In the genomic region with DNA sequence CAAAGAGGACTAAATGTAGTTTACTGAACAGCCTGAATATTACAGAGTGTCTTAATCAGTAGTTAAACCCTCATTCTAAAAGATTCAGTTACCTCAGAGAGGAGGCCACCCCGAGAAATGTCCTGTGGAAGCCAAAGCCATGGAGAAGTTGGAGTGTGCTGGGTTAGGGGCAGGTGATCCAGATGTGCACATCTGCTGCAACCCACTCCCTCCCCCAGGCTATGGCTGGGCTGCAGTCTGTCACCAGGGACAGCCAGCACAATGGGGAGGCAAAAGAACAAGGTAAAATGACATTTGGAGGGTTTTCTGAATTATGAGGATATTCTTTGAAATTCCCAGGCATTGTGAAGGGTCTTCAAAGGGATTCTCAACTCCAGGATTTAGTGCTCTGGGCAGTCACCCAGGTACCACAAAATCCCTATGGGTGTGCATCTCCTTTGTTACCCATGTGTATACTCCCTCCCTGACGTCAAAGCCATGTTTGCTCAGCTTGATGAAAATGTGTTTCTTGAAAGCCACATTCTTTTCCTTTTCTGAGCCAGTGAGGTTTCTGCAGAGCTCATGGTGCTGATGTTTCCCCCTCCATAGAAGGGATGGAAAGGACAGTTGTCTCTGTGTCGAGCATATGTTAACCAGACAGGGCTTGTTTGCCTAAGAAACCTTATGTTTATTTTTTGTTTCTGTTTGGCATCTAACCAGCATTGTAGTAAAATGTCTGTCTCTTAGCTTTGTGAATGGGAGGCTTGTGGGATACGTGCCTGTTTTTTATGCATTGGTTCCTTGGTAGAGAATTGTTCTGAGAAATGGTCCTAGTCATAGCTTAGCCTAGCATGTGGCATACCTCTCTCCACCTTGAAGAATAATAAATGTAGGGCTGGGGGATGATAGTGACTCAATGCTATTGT, we compare ENCODE assay signal across 22 cellular contexts.
A peak's percentile ranks its signal among the peaks of the same experiment; 100 is the strongest.
DNase-seq lines count a peak whose midpoint lies in the region; ATAC-seq, FAIRE-seq and TF ChIP-seq lines count a peak whose summit lies in the region.
"Had no signal": no experiment of that assay in that cellular context is flagged by ENCODE, and none has a peak within 500 bp of the region (broad histone marks: within the 10 kb centered on the region; RNA-seq: fewer than 3 reads in every experiment).

No MANE protein-coding gene starts in this region.

- H3K4me3 ChIP-seq in HEK293 (ENCODE audit: low read depth, low read length), result no peak overlapping the region
- H3K4me3 ChIP-seq in skeletal muscle cell (ENCODE audit: low read depth, low read length), result no peak overlapping the region
- H3K4me3 ChIP-seq: gastrocnemius medialis, lung, neural progenitor cell, vagina had no signal

- H3K36me3 ChIP-seq in HEK293 (ENCODE audit: control insufficient read depth in 2 of 2, insufficient read depth in 1 of 2, low read length in 2 of 2), result no peaks in the 10 kb centered on the region
- H3K36me3 ChIP-seq: gastrocnemius medialis, neural progenitor cell, vagina had no signal

- POLR2A ChIA-PET in HEK293 (lab: Yijun Ruan, JAX), result no interaction called here

- DNase-seq in NCI-H69 (lab: John Stamatoyannopoulos, UW) (peak; percentile 65), skeletal muscle cell (ENCODE audit: low read depth) (peak; percentile 77), RCC 7860 (ENCODE audit: low spot score) (no peak)
- DNase-seq in stimulated activated CD4-positive, alpha-beta T cell treated with anti-CD3 and anti-CD28 coated beads, Interleukin-12 subunit alpha, Interleukin-12 subunit beta, amount 100 ng/mL, for 4 hours, result no peak
- DNase-seq: activated B cell treated with CpG ODN at 0.5 μM for 24 hours; activated CD4-positive, alpha-beta memory T cell treated with anti-CD3 and anti-CD28 coated beads for 36 hours; activated effector memory CD4-positive, alpha-beta T cell treated with anti-CD3 and anti-CD28 coated beads, Interleukin-2, amount 50 U/mL, for 16 hours; CD8-positive, alpha-beta T cell; DMS79; gastrocnemius medialis; HCEC 1CT; NCI-H1048; NCI-H2107; NCI-H510A treated with DMSO at 0.1 percent for 48 hours; stimulated activated CD4-positive, alpha-beta T cell treated with anti-CD3 and anti-CD28 coated beads, Interleukin-1b, Interleukin-23, amount 100 ng/mL, for 48 hours had no signal

- TF ChIP-seq CTCF in HEK293 (tag by site-specific recombination; IDR thresholded peaks at IDR 0.05), result no peak

- no peak overlapping the region for H3K27ac ChIP-seq in HEK293 (ENCODE audit: extremely low read depth, low read depth, low read length)
- H3K27ac ChIP-seq: gastrocnemius medialis, neural progenitor cell, vagina had no signal

- H3K9me3 ChIP-seq in HEK293 (ENCODE audit: control insufficient read depth, insufficient read depth, low read depth, low read length), result no peaks in the 10 kb centered on the region
- H3K9me3 ChIP-seq: gastrocnemius medialis, vagina had no signal

- ATAC-seq in HG02970 (IDR thresholded peaks at IDR 0.05; ENCODE audit: low FRiP score, unreplicated experiment), result no peak
- ATAC-seq: CD8-positive, alpha-beta T cell; gastrocnemius medialis; stimulated activated effector memory CD8-positive, alpha-beta T cell treated with anti-CD3 and anti-CD28 coated beads, Interleukin-12 subunit alpha, Interleukin-12 subunit beta, amount 100 ng/mL, for 72 hours had no signal

- H3K4me1 ChIP-seq in HEK293 (ENCODE audit: control insufficient read depth, insufficient read depth, low read length), result peaks cover 5% of the 10 kb centered on the region; the same call in 1 of the 2 replicates
- H3K4me1 ChIP-seq: gastrocnemius medialis, neural progenitor cell, vagina had no signal

- CTCF ChIA-PET in HEK293 (lab: Yijun Ruan, JAX), result interaction anchor here (0.6 to 1.8 kb wide), 4 partner anchors 150 to 1361 kb away, joined by 3 to 8 read pairs (median 4); no protein-coding TSS in a partner anchor

- FAIRE-seq in endometrium (lab: Jason Lieb, UNC) (peak; percentile 84), RCC 7860 (lab: Jason Lieb, UNC) (no peak)

TF ChIP-seq in HEK293, 187 proteins besides CTCF, POLR2A, EP300 and RAD21:
- TF ChIP-seq MEIS1 (CRISPR knock-in tag; IDR thresholded peaks at IDR 0.05; ENCODE audit: borderline replicate concordance) (no peak), ZNF133 (tag by site-specific recombination; IDR thresholded peaks at IDR 0.05) (no peak), WT1 (tag by site-specific recombination; IDR thresholded peaks at IDR 0.05) (peak; percentile 48; the same call in 1 of the 2 replicates)

Comparison
In these comparisons a context has a peak if more than half of its experiments do, and no peak if none do; other contexts are left out.
1. DNase-seq: peak in NCI-H69 (single experiment) and skeletal muscle cell (single experiment); none in RCC 7860 (single experiment) and stimulated activated CD4-positive, alpha-beta T cell treated with anti-CD3 and anti-CD28 coated beads, Interleukin-12 subunit alpha, Interleukin-12 subunit beta, amount 100 ng/mL, for 4 hours (single experiment).